20 cellular contexts compared by ENCODE assay signal in the genomic region with DNA sequence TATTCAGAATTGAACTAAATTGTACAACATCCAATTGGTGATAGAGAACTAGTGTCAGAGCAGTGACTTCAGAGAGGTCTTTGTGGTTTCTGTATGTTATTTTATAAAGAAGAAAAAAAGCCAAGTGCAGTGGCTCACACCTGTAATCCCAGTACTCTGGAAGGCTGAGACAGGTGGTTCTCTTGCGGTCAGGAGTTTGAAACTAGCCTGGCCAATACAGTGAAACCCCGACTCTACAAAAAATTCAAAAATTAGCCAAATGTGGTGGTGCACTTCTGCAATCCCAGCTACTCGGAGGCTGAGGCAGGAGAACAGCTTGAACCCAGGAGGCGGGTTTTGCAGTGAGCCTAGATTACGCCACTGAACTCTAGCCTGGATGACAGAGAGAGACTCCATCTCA.
DNase-seq lines count a peak whose midpoint lies in the region; ATAC-seq and TF ChIP-seq lines count a peak whose summit lies in the region.
"Had no signal": no experiment of that assay in that cellular context is flagged by ENCODE, and none has a peak within 500 bp of the region (broad histone marks: within the 10 kb centered on the region; RNA-seq: fewer than 3 reads in every experiment).

No MANE protein-coding gene starts in this region.

- H3K4me1 Mint-ChIP-seq in T-helper 17 cell: peaks cover 24% of the 10 kb centered on the region

- intact Hi-C loops in dorsolateral prefrontal cortex (cut with DNase I): loop anchor here in 1 of 2 donors (10.0 kb wide), 1 partner anchor 93 kb away; a partner anchor contains a TSS

- H3K4me3 ChIP-seq in MM.1S (ENCODE audit: low read length) (0 out of 2 replicates have a peak overlapping the region, but pooled peaks have one; percentile 1), dorsolateral prefrontal cortex (no peak overlapping the region)
- H3K4me3 ChIP-seq: GM12878 had no signal

- H2AFZ ChIP-seq in MM.1S (ENCODE audit: low read length): no peak overlapping the region

- H3K4me2 ChIP-seq in MM.1S (ENCODE audit: low read depth, low read length): peak overlapping the region; percentile 44
- H3K4me2 ChIP-seq: BLaER1 treated with 17β-estradiol and CSF1 and Interleukin-3, amounts not matched to agents 10 nM and 100 nM had no signal

- peaks cover 6% of the 10 kb centered on the region for H3K36me3 Mint-ChIP-seq in T-helper 17 cell (ENCODE audit: low read depth)

- H3K9ac ChIP-seq in MM.1S (ENCODE audit: low read length): no peak overlapping the region
- H3K9ac ChIP-seq: BLaER1 treated with 17β-estradiol and CSF1 and Interleukin-3, amounts not matched to agents 10 nM and 100 nM had no signal

- no peak for ATAC-seq in T-helper 17 cell
- ATAC-seq: CD8-positive, alpha-beta T cell; GM12878; HCT116; HepG2 had no signal

- peaks cover 55% of the 10 kb centered on the region for H3K4me1 ChIP-seq in MM.1S (ENCODE audit: low read length)

- no peaks in the 10 kb centered on the region for H3K27me3 Mint-ChIP-seq in T-helper 17 cell
- H3K27me3 Mint-ChIP-seq: B cell, IgD-negative memory B cell had no signal

- TF ChIP-seq CTCF in MM.1S (IDR thresholded peaks at IDR 0.05; ENCODE audit: low read length): no peak
- no peak for TF ChIP-seq CTCF in dorsolateral prefrontal cortex (IDR thresholded peaks at IDR 0.05 in 54 of 56, conservative IDR thresholded peaks at IDR 0.05 in 2 of 56; ENCODE audit: low read depth in 1 of 56, partially characterized antibody in 56 of 56)

- no peaks in the 10 kb centered on the region; the same call in 1 of the 2 replicates for H3K36me3 ChIP-seq in MM.1S (replicated peaks; ENCODE audit: insufficient read depth, low read length)

- no peak overlapping the region for H3K4me3 Mint-ChIP-seq in T-helper 17 cell
- H3K4me3 Mint-ChIP-seq: B cell; CD8-positive, alpha-beta T cell; HFFc6 had no signal

- H3F3A ChIP-seq in MM.1S (ENCODE audit: insufficient read depth, low read length): peaks cover 29% of the 10 kb centered on the region

- H3K9me2 ChIP-seq in MM.1S (replicated peaks; ENCODE audit: insufficient read depth, low read length): no peaks in the 10 kb centered on the region

- DNase-seq in MM.1S (peak; percentile 98), T-helper 17 cell (no peak), dorsolateral prefrontal cortex (no peak), substantia nigra (lab: John Stamatoyannopoulos, UW) (no peak), NCI-H146 (lab: John Stamatoyannopoulos, UW) (no peak), islet precursor cell (no peak), DMS79 treated with DMSO at 0.1 percent for 48 hours (lab: John Stamatoyannopoulos, UW) (no peak)
- DNase-seq: Calu3; CD8-positive, alpha-beta T cell; DND-41; EL; GOT3; H7; HFFc6 had no signal

- H3K27ac Mint-ChIP-seq in T-helper 17 cell: peak overlapping the region; percentile 2
- H3K27ac Mint-ChIP-seq: B cell; CD8-positive, alpha-beta T cell; HFFc6; IgD-negative memory B cell had no signal

- H3K27me3 ChIP-seq in MM.1S (replicated peaks; ENCODE audit: insufficient read depth, low read length) (no peaks in the 10 kb centered on the region), dorsolateral prefrontal cortex (no peaks in the 10 kb centered on the region)
- H3K27me3 ChIP-seq: BLaER1 treated with 17β-estradiol and CSF1 and Interleukin-3, amounts not matched to agents 10 nM and 100 nM had no signal

- no peaks in the 10 kb centered on the region for H4K20me1 ChIP-seq in MM.1S (ENCODE audit: insufficient read depth, low read length)

- H3K9me3 ChIP-seq in MM.1S (replicated peaks; ENCODE audit: insufficient read depth, low read length): no peaks in the 10 kb centered on the region
- H3K9me3 ChIP-seq in T-helper 17 cell (ENCODE audit: control insufficient read depth, low read length, poor library complexity, severe bottlenecking): peaks cover 6% of the 10 kb centered on the region

- H3K27ac ChIP-seq in MM.1S (ENCODE audit: low read length) (peak overlapping the region; percentile 76), dorsolateral prefrontal cortex (peak overlapping the region in 57 of 59 donors; percentile 15 to 89 (median 74)), substantia nigra (ENCODE audit: low read depth, low read length, poor library complexity, severe bottlenecking) (peak overlapping the region; percentile 76)
- H3K27ac ChIP-seq: BLaER1 treated with 17β-estradiol and CSF1 and Interleukin-3, amounts not matched to agents 10 nM and 100 nM had no signal

- H3K79me2 ChIP-seq in MM.1S (ENCODE audit: low read length): peaks cover 62% of the 10 kb centered on the region
